In the genomic region with DNA sequence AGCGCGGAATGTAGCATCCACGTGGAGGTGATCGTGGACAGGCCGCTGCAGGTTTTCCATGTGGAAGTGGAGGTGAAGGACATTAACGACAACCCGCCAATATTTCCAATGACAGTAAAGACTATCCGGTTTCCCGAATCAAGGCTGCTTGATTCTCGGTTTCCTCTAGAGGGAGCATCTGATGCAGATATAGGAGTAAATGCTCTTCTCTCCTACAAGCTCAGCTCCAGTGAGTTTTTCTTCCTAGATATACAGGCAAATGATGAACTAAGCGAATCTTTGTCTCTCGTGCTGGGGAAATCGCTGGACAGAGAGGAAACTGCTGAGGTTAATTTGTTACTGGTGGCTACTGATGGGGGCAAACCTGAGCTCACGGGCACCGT, we compare ENCODE assay signal across 11 cellular contexts. TPM values are rescaled to one million over a fixed set of nuclear protein-coding genes. Genes with fewer than 3 reads are reported as not detected.
DNase-seq lines count a peak whose midpoint lies in the region; ATAC-seq, FAIRE-seq and TF ChIP-seq lines count a peak whose summit lies in the region.
"Had no signal": no experiment of that assay in that cellular context is flagged by ENCODE, and none has a peak within 500 bp of the region (broad histone marks: within the 10 kb centered on the region; RNA-seq: fewer than 3 reads in every experiment).

No MANE protein-coding gene starts in this region.

- H3K36me3 ChIP-seq in RWPE2 (ENCODE audit: low read depth) = no peaks in the 10 kb centered on the region
- H3K36me3 ChIP-seq: SJSA1 had no signal

- H3K4me3 Mint-ChIP-seq in MCF 10A (ENCODE audit: unreplicated experiment) = no peak overlapping the region
- H3K4me3 Mint-ChIP-seq: activated T-helper 1 cell treated with anti-CD3 and anti-CD28 coated beads, Interleukin-12 subunit alpha, Interleukin-12 subunit beta, Interleukin-2, Interleukin-4 antibody, amounts not matched to agents 30 ng/mL and 10 ng/mL and 1 ng/mL, durations not matched to agents 14 hours and 24 hours and 36 hours had no signal

- no peak; the same call in 2 of the 3 replicates for ATAC-seq in RWPE2 (ENCODE audit: low read depth)
- ATAC-seq in HG03565 (IDR thresholded peaks at IDR 0.05; ENCODE audit: unreplicated experiment) = no peak
- no peak for ATAC-seq in HG03175 (IDR thresholded peaks at IDR 0.05; ENCODE audit: unreplicated experiment)

- no TSS peak for BruUV-seq in MCF 10A (replicated peaks; lab: Mats Ljungman, UMichigan)

- H3K27me3 Mint-ChIP-seq in MCF 10A (ENCODE audit: insufficient read depth, unreplicated experiment) = no peaks in the 10 kb centered on the region

- H3K9me3 Mint-ChIP-seq in MCF 10A (ENCODE audit: unreplicated experiment) = peaks cover 15% of the 10 kb centered on the region

- FAIRE-seq in urothelium cell line (lab: Jason Lieb, UNC) = no peak
- FAIRE-seq: endometrium had no signal

- H3K9me3 ChIP-seq in RWPE2 (ENCODE audit: severe bottlenecking) = peaks cover 4% of the 10 kb centered on the region

- H3K4me1 ChIP-seq in RWPE2 (ENCODE audit: insufficient read depth, poor library complexity, severe bottlenecking) = no peaks in the 10 kb centered on the region
- H3K4me1 ChIP-seq: SJSA1 had no signal

- DNase-seq in T47D (ENCODE audit: low read depth in 1 of 2, low spot score in 1 of 2) (peak; percentile 69 to 74), MCF 10A (ENCODE audit: unreplicated experiment) (no peak), RWPE2 (ENCODE audit: low spot score) (no peak), urothelium cell line (ENCODE audit: low spot score) (peak; percentile 10), LoVo (ENCODE audit: low spot score) (no peak)

- in situ Hi-C loops in T47D (cut with HindIII; ENCODE audit: low pct_unique_long_range_greater_than_20kb, low sequenced_read_pairs) = no loop called here

- no peak overlapping the region for H3K27ac ChIP-seq in RWPE2 (ENCODE audit: poor library complexity, severe bottlenecking)
- H3K27ac ChIP-seq: SJSA1 had no signal

- TF ChIP-seq CTCF in MCF 10A (IDR thresholded peaks at IDR 0.05; ENCODE audit: unreplicated experiment) (no peak), RWPE2 (IDR thresholded peaks at IDR 0.05; ENCODE audit: poor library complexity, severe bottlenecking) (peak; percentile 45)

- H3K4me3 ChIP-seq in RWPE2 (ENCODE audit: severe bottlenecking) = no peak overlapping the region
- peak overlapping the region; percentile 46 for H3K4me3 ChIP-seq in iPS-11a (ENCODE audit: low read depth, low read length)
- H3K4me3 ChIP-seq: SJSA1 had no signal

- CTCF ChIA-PET in MCF 10A (lab: Yijun Ruan, JAX) = interaction anchor here (0.9 to 1.1 kb wide), 2 partner anchors 11 to 422 kb away, joined by 3 read pairs; no protein-coding TSS in a partner anchor

- H3K27ac Mint-ChIP-seq in MCF 10A (ENCODE audit: low read depth, unreplicated experiment) = no peak overlapping the region
- H3K27ac Mint-ChIP-seq: activated T-helper 1 cell treated with anti-CD3 and anti-CD28 coated beads, Interleukin-12 subunit alpha, Interleukin-12 subunit beta, Interleukin-2, Interleukin-4 antibody, amounts not matched to agents 30 ng/mL and 10 ng/mL and 1 ng/mL, durations not matched to agents 14 hours and 24 hours and 36 hours had no signal

- peaks cover 41% of the 10 kb centered on the region for H3K27me3 ChIP-seq in RWPE2 (ENCODE audit: insufficient read depth, poor library complexity, severe bottlenecking)
- H3K27me3 ChIP-seq: SJSA1 had no signal

- POLR2A ChIA-PET in MCF 10A (lab: Yijun Ruan, JAX) = no interaction called here

- no peaks in the 10 kb centered on the region for H3K36me3 Mint-ChIP-seq in MCF 10A (ENCODE audit: insufficient read depth, unreplicated experiment)

- intact Hi-C loops in MCF 10A (cut with micrococcal nuclease) = no loop called here

- H3K4me1 Mint-ChIP-seq in MCF 10A (ENCODE audit: insufficient read depth, unreplicated experiment) = no peaks in the 10 kb centered on the region

RNA-seq across cellular contexts. Expression of gene PCDHA2, which starts 0.6 kb away (rescaled TPM):
- not detected in 2 replicates for total RNA-seq in MCF 10A (2022)
- total RNA-seq: activated T-helper 1 cell treated with anti-CD3 and anti-CD28 coated beads, Interleukin-12 subunit alpha, Interleukin-12 subunit beta, Interleukin-2, Interleukin-4 antibody, amounts not matched to agents 30 ng/mL and 10 ng/mL and 1 ng/mL, durations not matched to agents 14 hours and 24 hours and 36 hours; SJSA1 had no signal

RNA-seq across cellular contexts. Expression of gene PCDHA3, which starts 5.6 kb away (rescaled TPM):
- not detected in 2 replicates for total RNA-seq in MCF 10A (2022)
- total RNA-seq: activated T-helper 1 cell treated with anti-CD3 and anti-CD28 coated beads, Interleukin-12 subunit alpha, Interleukin-12 subunit beta, Interleukin-2, Interleukin-4 antibody, amounts not matched to agents 30 ng/mL and 10 ng/mL and 1 ng/mL, durations not matched to agents 14 hours and 24 hours and 36 hours had no signal

RNA-seq across cellular contexts. Expression of gene PCDHA1, which starts 9.3 kb away (rescaled TPM):
- total RNA-seq in MCF 10A (2022) = 0.07 TPM in 1 of 2 replicates, not detected in the other
- total RNA-seq: activated T-helper 1 cell treated with anti-CD3 and anti-CD28 coated beads, Interleukin-12 subunit alpha, Interleukin-12 subunit beta, Interleukin-2, Interleukin-4 antibody, amounts not matched to agents 30 ng/mL and 10 ng/mL and 1 ng/mL, durations not matched to agents 14 hours and 24 hours and 36 hours; SJSA1 had no signal

RNA-seq across cellular contexts. Expression of gene PCDHA4, which starts 11.6 kb away (rescaled TPM):
- total RNA-seq in MCF 10A (2022) = 0.16 and 0.49 TPM in 2 replicates
- total RNA-seq: activated T-helper 1 cell treated with anti-CD3 and anti-CD28 coated beads, Interleukin-12 subunit alpha, Interleukin-12 subunit beta, Interleukin-2, Interleukin-4 antibody, amounts not matched to agents 30 ng/mL and 10 ng/mL and 1 ng/mL, durations not matched to agents 14 hours and 24 hours and 36 hours had no signal

RNA-seq across cellular contexts. Expression of gene PCDHA5, which starts 26.2 kb away (rescaled TPM):
- 0.12 and 0.22 TPM in 2 replicates for total RNA-seq in MCF 10A (2022)
- total RNA-seq: activated T-helper 1 cell treated with anti-CD3 and anti-CD28 coated beads, Interleukin-12 subunit alpha, Interleukin-12 subunit beta, Interleukin-2, Interleukin-4 antibody, amounts not matched to agents 30 ng/mL and 10 ng/mL and 1 ng/mL, durations not matched to agents 14 hours and 24 hours and 36 hours; SJSA1 had no signal

Comparison
In these comparisons a context has a peak if more than half of its experiments do, and no peak if none do; other contexts are left out.
1. DNase-seq: peak in T47D (2 of 2) and urothelium cell line (single experiment); none in MCF 10A (single experiment), RWPE2 (single experiment) and LoVo (single experiment).